ENCODE assay signal across 29 cellular contexts in genomic region chr3:153269730-153270129, GRCh38.
"Had no signal": no experiment of that assay in that cellular context is flagged by ENCODE, and none has a peak within 500 bp of the region (broad histone marks: within the 10 kb centered on the region; RNA-seq: fewer than 3 reads in every experiment).

No MANE protein-coding gene starts in this region.

- H3K36me3 ChIP-seq: esophagus squamous epithelium, gastrocnemius medialis, heart right ventricle, left lung, lower lobe of right lung had no signal

- H3K4me3 ChIP-seq: coronary artery, dorsolateral prefrontal cortex, esophagus squamous epithelium, gastrocnemius medialis, heart right ventricle, left lung, lower lobe of right lung, mucosa of descending colon had no signal

- H3K36me3 Mint-ChIP-seq: naive B cell had no signal

- H3K9me3 ChIP-seq: gastrocnemius medialis, lower lobe of right lung, mucosa of descending colon had no signal

- DNase-seq: dermis blood vessel endothelial cell; dorsolateral prefrontal cortex; effector CD4-positive, alpha-beta T cell; effector memory CD8-positive, alpha-beta T cell; endodermal cell; erythroblast; esophagus squamous epithelium; foreskin fibroblast; foreskin melanocyte; gastrocnemius medialis; glutamatergic neuron; head of caudate nucleus; heart right ventricle; hippocampal formation; immature natural killer cell; islet precursor cell; kidney; kidney glomerular epithelial cell; left colon; left lung; left ventricle myocardium superior; lower lobe of right lung; mesenchymal stem cell; mucosa of descending colon; naive B cell had no signal

- ATAC-seq: effector memory CD8-positive, alpha-beta T cell; esophagus mucosa; gastrocnemius medialis; heart right ventricle; left colon; left lung; left ventricle myocardium superior; lower lobe of right lung; mucosa of descending colon had no signal

- H3K27me3 ChIP-seq: dorsolateral prefrontal cortex, esophagus squamous epithelium, gastrocnemius medialis, heart right ventricle, left lung had no signal

- H3K4me1 Mint-ChIP-seq: mesothelial cell of epicardium, naive B cell had no signal

- H3K4me3 Mint-ChIP-seq: effector memory CD8-positive, alpha-beta T cell; endodermal cell; immature natural killer cell; mesothelial cell of epicardium; naive B cell had no signal

- H3K9me3 Mint-ChIP-seq: effector memory CD8-positive, alpha-beta T cell had no signal

- H3K27me3 Mint-ChIP-seq: effector memory CD8-positive, alpha-beta T cell had no signal

- H3K4me1 ChIP-seq: gastrocnemius medialis, left lung, lower lobe of right lung had no signal

- H3K27ac ChIP-seq: coronary artery, dorsolateral prefrontal cortex, epithelial cell of prostate, esophagus squamous epithelium, gastrocnemius medialis, heart right ventricle, left lung, lower lobe of right lung had no signal
